In the genomic region with DNA sequence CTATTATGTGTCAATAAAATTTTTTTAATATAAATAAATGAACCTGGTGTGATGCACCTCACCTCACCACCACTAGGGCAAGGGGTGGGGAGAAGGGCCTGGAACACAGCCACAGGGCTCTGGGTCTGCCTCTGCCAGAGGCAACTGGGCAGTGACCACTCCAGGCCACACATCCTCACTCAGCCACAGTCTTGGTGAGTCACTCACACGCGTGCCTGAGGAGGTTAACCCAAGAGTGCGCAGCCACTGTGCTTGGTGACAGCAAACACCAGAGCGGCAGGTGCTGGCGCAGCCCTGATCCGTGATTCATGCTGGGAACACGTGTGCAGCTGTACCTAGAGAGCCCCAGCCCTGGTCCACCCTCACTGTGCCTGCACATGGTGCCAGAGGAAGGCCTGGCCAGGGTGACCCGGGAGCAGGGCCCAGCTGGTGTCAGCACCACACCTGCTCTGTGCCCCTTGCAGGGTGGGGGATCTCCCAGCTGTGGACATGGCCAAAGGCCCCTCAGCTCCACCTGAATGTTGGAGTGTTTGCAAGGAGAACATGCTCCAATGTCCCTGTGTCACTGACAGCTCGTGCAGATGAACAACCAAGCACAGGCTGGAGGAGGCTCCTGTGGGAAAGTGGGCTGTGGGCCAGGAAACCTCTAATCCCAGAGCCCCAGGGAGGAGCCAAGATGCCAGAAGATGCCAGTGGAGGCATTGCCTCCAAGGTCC, we compare ENCODE assay signal across 9 cellular contexts. TPM values are rescaled to one million over a fixed set of nuclear protein-coding genes. Genes with fewer than 3 reads are reported as not detected.
DNase-seq lines count a peak whose midpoint lies in the region; ATAC-seq, FAIRE-seq and TF ChIP-seq lines count a peak whose summit lies in the region.
"Had no signal": no experiment of that assay in that cellular context is flagged by ENCODE, and none has a peak within 500 bp of the region (broad histone marks: within the 10 kb centered on the region; RNA-seq: fewer than 3 reads in every experiment).

No MANE protein-coding gene starts in this region.

- H2BK5ac ChIP-seq in H1 (ENCODE audit: low read depth, low read length) = no peak overlapping the region

- H3K4me3 ChIP-seq in H1 (ENCODE audit: extremely low read depth in 1 of 4, insufficient read depth in 2 of 4, low read depth in 3 of 4, low read length in 4 of 4) = no peak overlapping the region
- no peak overlapping the region for H3K4me3 ChIP-seq in psoas muscle

- H3K79me2 ChIP-seq in H1 (ENCODE audit: control insufficient read depth in 1 of 2, insufficient read depth in 2 of 2, low read length in 2 of 2) = no peaks in the 10 kb centered on the region

- no peak for TF ChIP-seq EP300 in H1 (IDR thresholded peaks at IDR 0.05; ENCODE audit: borderline replicate concordance in 1 of 2, low read depth in 2 of 2, low read length in 2 of 2)

- H3K18ac ChIP-seq in H1 (ENCODE audit: extremely low read depth, low read length) = no peak overlapping the region; the same call in 1 of the 2 replicates

- H2AFZ ChIP-seq in H1 (ENCODE audit: low read length) = no peak overlapping the region

- no peak overlapping the region for H2AK5ac ChIP-seq in H1 (ENCODE audit: low read depth, low read length)

- no peak overlapping the region for H3K56ac ChIP-seq in H1 (replicated peaks; ENCODE audit: insufficient read length, low read depth, low read length)

- intact Hi-C loops in psoas muscle (cut with DNase I) = loop anchor here in 1 of 2 donors (5.0 kb wide), 1 partner anchor 89 kb away; no protein-coding TSS in a partner anchor

- no peak overlapping the region for H3K9ac ChIP-seq in H1 (replicated peaks in 1 of 4; ENCODE audit: extremely low read depth in 1 of 4, low read depth in 3 of 4, low read length in 3 of 4)

- no peak overlapping the region for H4K91ac ChIP-seq in H1 (replicated peaks; ENCODE audit: insufficient read length, low read length)

- H3K4me2 ChIP-seq in H1 (ENCODE audit: insufficient read depth in 1 of 2, low read depth in 2 of 2, low read length in 2 of 2) = no peak overlapping the region

- H2BK20ac ChIP-seq in H1 (ENCODE audit: low read length) = no peak overlapping the region

- no peak; a peak in 1 of 4 replicates for TF ChIP-seq RAD21 in H1 (IDR thresholded peaks at IDR 0.05 in 1 of 2, conservative IDR thresholded peaks at IDR 0.05 in 1 of 2; ENCODE audit: low read depth in 2 of 2, low read length in 2 of 2)

- no peak overlapping the region for H3K14ac ChIP-seq in H1 (ENCODE audit: insufficient read length)

- no peaks in the 10 kb centered on the region; a peak in 1 of 8 replicates for H3K36me3 ChIP-seq in H1 (ENCODE audit: control insufficient read depth in 2 of 4, insufficient read depth in 4 of 4, low read length in 3 of 4)
- H3K36me3 ChIP-seq in psoas muscle (ENCODE audit: insufficient read depth in 1 of 2, low read depth in 1 of 2) = no peaks in the 10 kb centered on the region

- DNase-seq in activated CD8-positive, alpha-beta memory T cell treated with anti-CD3 and anti-CD28 coated beads, Interleukin-2, amount 10 ng/mL, durations not matched to agents 7 days and 5 days = peak; percentile 41
- DNase-seq in activated CD8-positive, alpha-beta memory T cell treated with anti-CD3 and anti-CD28 coated beads, Interleukin-2, amount 50 U/mL, for 48 hours = no peak
- DNase-seq in NCI-H345 treated with DMSO at 0.1 percent for 48 hours (lab: John Stamatoyannopoulos, UW; ENCODE audit: unreplicated experiment) (peak; percentile 26), H1 (ENCODE audit: low read depth in 1 of 2, low spot score in 2 of 2) (no peak), psoas muscle (peak; percentile 86 to 96), GM19239 (ENCODE audit: insufficient read length, low spot score) (no peak)

- no peak overlapping the region for H3K23ac ChIP-seq in H1 (ENCODE audit: insufficient read length)

- H3K4me1 Mint-ChIP-seq in activated CD8-positive, alpha-beta memory T cell treated with anti-CD3 and anti-CD28 coated beads, Interleukin-2, amount 10 ng/mL, durations not matched to agents 7 days and 5 days = peaks cover 21% of the 10 kb centered on the region

- FAIRE-seq in H1 (lab: Jason Lieb, UNC) = no peak
- FAIRE-seq in GM19239 (lab: Jason Lieb, UNC) = no peak
- FAIRE-seq: GM18507 had no signal

- H4K5ac ChIP-seq in H1 (ENCODE audit: insufficient read length, low read depth, low read length) = no peak overlapping the region

- no peaks in the 10 kb centered on the region for H3K79me1 ChIP-seq in H1 (ENCODE audit: low read depth, low read length)

- no peaks in the 10 kb centered on the region for H3K9me3 Mint-ChIP-seq in activated CD8-positive, alpha-beta memory T cell treated with anti-CD3 and anti-CD28 coated beads, Interleukin-2, amount 10 ng/mL, durations not matched to agents 7 days and 5 days (ENCODE audit: low read depth)

- 0 out of 2 replicates have a peak overlapping the region, but pooled peaks have one; percentile 39 for H2BK12ac ChIP-seq in H1 (ENCODE audit: low read depth, low read length)

- TF ChIP-seq CTCF in H1 (IDR thresholded peaks at IDR 0.05; ENCODE audit: control extremely low read depth in 1 of 3, insufficient read depth in 1 of 3, low read depth in 1 of 3, low read length in 3 of 3) = peak in 2 of 3 experiments; percentile 24 to 40; a peak in 2 of 4 replicates
- peak; percentile 63 for TF ChIP-seq CTCF in psoas muscle (IDR thresholded peaks at IDR 0.05)

- 92% methylated on average over 9 of the region's 9 CpGs; no CpG with 5 or more reads in 1 of the 2 experiments for WGBS in H1 (ENCODE audit: extremely low coverage in 1 of 2, insufficient coverage in 1 of 2, insufficient read length in 1 of 2, insufficient replicate concordance in 2 of 2, low coverage in 1 of 2, low lambda C conversion rate in 2 of 2, missing lambda C conversion rate in 1 of 2), 2 experiments
- 19 to 30% (median 19%) methylated on average over 9 of the region's 9 CpGs for WGBS in psoas muscle, 3 donors

- H3K4me3 Mint-ChIP-seq in activated CD8-positive, alpha-beta memory T cell treated with anti-CD3 and anti-CD28 coated beads, Interleukin-2, amount 10 ng/mL, durations not matched to agents 7 days and 5 days = no peak overlapping the region

- no peak overlapping the region for H2BK15ac ChIP-seq in H1 (ENCODE audit: low read length)

- H3K27me3 Mint-ChIP-seq in activated CD8-positive, alpha-beta memory T cell treated with anti-CD3 and anti-CD28 coated beads, Interleukin-2, amount 10 ng/mL, durations not matched to agents 7 days and 5 days = no peaks in the 10 kb centered on the region

- POLR2A ChIA-PET in H1 (lab: Charles Lee; ENCODE audit: partially characterized antibody) = no interaction called here

- H4K8ac ChIP-seq in H1 (ENCODE audit: extremely low read depth, insufficient read depth, low read length) = no peak overlapping the region

- no peaks in the 10 kb centered on the region; a peak in 1 of 7 replicates for H3K27me3 ChIP-seq in H1 (replicated peaks in 1 of 4; ENCODE audit: control insufficient read depth in 3 of 4, extremely low read depth in 1 of 4, insufficient read depth in 3 of 4, low read length in 3 of 4)
- H3K27me3 ChIP-seq in psoas muscle (ENCODE audit: insufficient read depth in 3 of 3, low read length in 2 of 3) = no peaks in the 10 kb centered on the region

- H3K36me3 Mint-ChIP-seq in activated CD8-positive, alpha-beta memory T cell treated with anti-CD3 and anti-CD28 coated beads, Interleukin-2, amount 10 ng/mL, durations not matched to agents 7 days and 5 days = peaks cover 7% of the 10 kb centered on the region

- H3K4me1 ChIP-seq in H1 (replicated peaks in 1 of 4; ENCODE audit: control insufficient read depth in 3 of 4, insufficient read depth in 4 of 4, low read length in 3 of 4) (no peaks in the 10 kb centered on the region), psoas muscle (peaks cover 17% of the 10 kb centered on the region)

- H2BK120ac ChIP-seq in H1 (replicated peaks; ENCODE audit: low read depth, low read length) = no peak overlapping the region

- TF ChIP-seq POLR2A in H1 (IDR thresholded peaks at IDR 0.05; ENCODE audit: control extremely low read depth in 1 of 2, low read depth in 2 of 2, low read length in 2 of 2) = no peak

- H3K23me2 ChIP-seq in H1 (ENCODE audit: low read depth, low read length) = peaks cover 4% of the 10 kb centered on the region; the same call in 1 of the 2 replicates

- ATAC-seq in activated CD8-positive, alpha-beta memory T cell treated with anti-CD3 and anti-CD28 coated beads, Interleukin-2, amount 10 ng/mL, durations not matched to agents 7 days and 5 days = no peak
- ATAC-seq in psoas muscle = peak; percentile 88 to 93 (median 90)
- ATAC-seq in GM21619 (IDR thresholded peaks at IDR 0.05; ENCODE audit: unreplicated experiment) = no peak
- no peak for ATAC-seq in HG03095 (IDR thresholded peaks at IDR 0.05; ENCODE audit: unreplicated experiment)

- H3K27ac ChIP-seq in H1 (ENCODE audit: low read depth, low read length) = no peak overlapping the region
- peak overlapping the region; percentile 97 for H3K27ac ChIP-seq in psoas muscle

- CTCF ChIA-PET in activated CD8-positive, alpha-beta memory T cell treated with anti-CD3 and anti-CD28 coated beads, Interleukin-2, amount 10 ng/mL, durations not matched to agents 7 days and 5 days (lab: Charles Lee) = no interaction called here
- CTCF ChIA-PET in H1 (lab: Charles Lee; ENCODE audit: partially characterized antibody) = interaction anchor here (0.7 to 1.8 kb wide), 10 partner anchors 8 to 815 kb away, joined by 3 to 5 read pairs (median 4); no protein-coding TSS in a partner anchor

- peaks cover 3 to 6% of the 10 kb centered on the region in 2 experiments; a peak in 3 of 4 replicates for H3K9me3 ChIP-seq in H1 (ENCODE audit: insufficient read depth in 2 of 2, low read depth in 1 of 2, low read length in 1 of 2)
- H3K9me3 ChIP-seq in psoas muscle = no peaks in the 10 kb centered on the region

- no peak overlapping the region for H3K27ac Mint-ChIP-seq in activated CD8-positive, alpha-beta memory T cell treated with anti-CD3 and anti-CD28 coated beads, Interleukin-2, amount 10 ng/mL, durations not matched to agents 7 days and 5 days

- H4K20me1 ChIP-seq in H1 (replicated peaks in 1 of 2; ENCODE audit: control insufficient read depth in 1 of 2, insufficient read depth in 2 of 2, low read length in 2 of 2) = no peaks in the 10 kb centered on the region

- no peak overlapping the region for H3K4ac ChIP-seq in H1 (replicated peaks; ENCODE audit: insufficient read length, low read depth, low read length)

RNA-seq across cellular contexts. Expression of a gene that starts 2.1 kb away (rescaled TPM):
- 10 to 100 TPM; 22.5 to 23.8 TPM for total RNA-seq in activated CD8-positive, alpha-beta memory T cell treated with anti-CD3 and anti-CD28 coated beads, Interleukin-2, amount 10 ng/mL, durations not matched to agents 7 days and 5 days
- total RNA-seq in H1 (2021; fragmentation: NEBNext Ultra II Directional; extraction: Animal tissue kit (Norgen Biotek cat#: 25700)) = 22.7 and 30.2 TPM in 2 replicates
- 56.4 and 70.1 TPM in 2 replicates for polyA plus RNA-seq in H1 (2011; rRNA removed)
- 57.6 TPM for polyA plus RNA-seq in H1 (2011; cell fraction: cytosol; rRNA removed)
- polyA plus RNA-seq in H1 (2011; cell fraction: nucleus; rRNA removed) = 94.1 TPM
- 22.8 to 34.2 TPM (median 32.2 TPM) in 4 replicates for polyA plus RNA-seq in H1 (2012, experiment 1 of 2)
- 36.8 TPM for polyA plus RNA-seq in H1 (2012, experiment 2 of 2)
- 38.6 TPM for polyA plus RNA-seq in H1 (2013, experiment 1 of 2)
- 42.0 TPM for polyA plus RNA-seq in H1 (2013, experiment 2 of 2)
- polyA minus RNA-seq in H1 (2011; rRNA and poly(A)+ RNA removed) = 48.7 and 58.0 TPM in 2 replicates
- polyA minus RNA-seq in H1 (2011; cell fraction: cytosol; rRNA and poly(A)+ RNA removed) = 28.3 TPM
- 44.6 TPM for polyA minus RNA-seq in H1 (2011; cell fraction: nucleus; rRNA and poly(A)+ RNA removed)
- 10 to 100 TPM; 37.5 to 58.9 (median 45.3) TPM for total RNA-seq in psoas muscle
- polyA plus RNA-seq in psoas muscle = 10 to 100 TPM; 28.7 to 36.9 (median 34.7) TPM

Comparison
In these comparisons a context has a peak if more than half of its experiments do, and no peak if none do; other contexts are left out.
1. DNase-seq: peak in activated CD8-positive, alpha-beta memory T cell treated with anti-CD3 and anti-CD28 coated beads, Interleukin-2, amount 10 ng/mL, durations not matched to agents 7 days and 5 days (single experiment), NCI-H345 treated with DMSO at 0.1 percent for 48 hours (single experiment) and psoas muscle (2 of 2); none in activated CD8-positive, alpha-beta memory T cell treated with anti-CD3 and anti-CD28 coated beads, Interleukin-2, amount 50 U/mL, for 48 hours (single experiment), H1 (0 of 2) and GM19239 (single experiment).
2. ATAC-seq: peak in psoas muscle (4 of 4); none in activated CD8-positive, alpha-beta memory T cell treated with anti-CD3 and anti-CD28 coated beads, Interleukin-2, amount 10 ng/mL, durations not matched to agents 7 days and 5 days (single experiment), GM21619 (single experiment) and HG03095 (single experiment).